Comparison of ENCODE assay signal across 1 cellular context in the genomic region with DNA sequence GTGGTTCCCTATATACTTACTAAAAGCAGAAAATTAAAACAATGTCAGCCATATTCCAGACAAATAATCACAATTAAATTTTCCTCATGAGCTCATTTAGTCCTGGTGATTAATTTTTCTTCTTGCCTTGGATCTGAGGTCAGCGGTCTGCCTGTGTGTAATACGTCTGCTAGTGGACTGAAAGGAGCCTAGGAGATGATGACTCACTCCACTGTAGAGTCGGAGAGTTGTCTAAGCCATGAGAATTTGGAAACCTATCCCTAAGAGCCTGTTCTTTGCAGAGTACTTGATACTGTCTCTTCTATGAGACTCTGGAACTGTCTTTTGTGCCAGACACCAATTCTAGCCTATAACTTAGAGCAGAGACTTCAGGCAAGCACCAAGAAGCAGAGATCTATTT.
A peak's percentile ranks its signal among the peaks of the same experiment; 100 is the strongest.
TF ChIP-seq lines count a peak whose summit lies in the region.

No MANE protein-coding gene starts in this region.

TF ChIP-seq in SK-N-SH, 30 proteins besides CTCF, POLR2A, EP300 and RAD21 (continued from another document):
- TF ChIP-seq NRF1 (IDR thresholded peaks at IDR 0.05; ENCODE audit: low read depth, low read length) (no peak), FOSL2 (IDR thresholded peaks at IDR 0.05; ENCODE audit: borderline replicate concordance, low read depth) (peak; percentile 83), TEAD4 (IDR thresholded peaks at IDR 0.05; ENCODE audit: borderline replicate concordance, insufficient read depth) (no peak), NFIC (IDR thresholded peaks at IDR 0.05; ENCODE audit: borderline replicate concordance) (0 out of 2 replicates have a peak, but pooled peaks have one; percentile 25), TCF12 (IDR thresholded peaks at IDR 0.05) (peak; percentile 32), JUND (IDR thresholded peaks at IDR 0.05) (peak; percentile 83), RFX5 (IDR thresholded peaks at IDR 0.05; ENCODE audit: low read length) (no peak)
